In genomic region chr9:128702445-128702948, GRCh38 we compare ENCODE assay signal across 8 cellular contexts. TPM values are rescaled to one million over a fixed set of nuclear protein-coding genes. Genes with fewer than 3 reads are reported as not detected.
DNase-seq lines count a peak whose midpoint lies in the region; ATAC-seq and TF ChIP-seq lines count a peak whose summit lies in the region.

PKN3 (plus strand) TSS chr9:128702503; CDS start chr9:128702916, 413 bp downstream.

- CTCF ChIA-PET in activated CD4-positive, alpha-beta memory T cell treated with anti-CD3 and anti-CD28 coated beads, Interleukin-2, amount 10 ng/mL, durations not matched to agents 7 days and 5 days (lab: Charles Lee), result interaction anchor here (0.6 to 1.6 kb wide), 19 partner anchors 10 to 461 kb away, joined by 3 to 17 read pairs (median 4); partner anchors contain the start of genes DYNC2I2, ENDOG, SET and ZDHHC12

- DNase-seq in AG08396 (ENCODE audit: low spot score) (peak; percentile 96), NCI-H526 (lab: John Stamatoyannopoulos, UW) (peak; percentile 49 to 92), memory B cell (ENCODE audit: low spot score in 2 of 2) (peak; percentile 89 to 94)
- peak; percentile 88 for DNase-seq in activated CD4-positive, alpha-beta memory T cell treated with anti-CD3 and anti-CD28 coated beads, Interleukin-2, amount 10 ng/mL, durations not matched to agents 7 days and 5 days
- DNase-seq in effector CD4-positive, alpha-beta T cell, result peak; percentile 84
- DNase-seq in stimulated activated CD8-positive, alpha-beta memory T cell treated with anti-CD3 and anti-CD28 coated beads, Interleukin-12 subunit alpha, Interleukin-12 subunit beta, amount 100 ng/mL, for 4 hours (ENCODE audit: low read depth), result peak; percentile 70

- H3K27me3 Mint-ChIP-seq in activated CD4-positive, alpha-beta memory T cell treated with anti-CD3 and anti-CD28 coated beads, Interleukin-2, amount 10 ng/mL, durations not matched to agents 7 days and 5 days, result no peaks in the 10 kb centered on the region
- no peaks in the 10 kb centered on the region for H3K27me3 Mint-ChIP-seq in memory B cell

- no peaks in the 10 kb centered on the region for H3K9me3 Mint-ChIP-seq in activated CD4-positive, alpha-beta memory T cell treated with anti-CD3 and anti-CD28 coated beads, Interleukin-2, amount 10 ng/mL, durations not matched to agents 7 days and 5 days
- no peaks in the 10 kb centered on the region for H3K9me3 Mint-ChIP-seq in memory B cell

- peak; percentile 71 for ATAC-seq in HG03103 (IDR thresholded peaks at IDR 0.05; ENCODE audit: low read depth, unreplicated experiment)
- ATAC-seq in memory B cell (ENCODE audit: low read depth), result peak; percentile 91

- no peaks in the 10 kb centered on the region for H3K36me3 Mint-ChIP-seq in activated CD4-positive, alpha-beta memory T cell treated with anti-CD3 and anti-CD28 coated beads, Interleukin-2, amount 10 ng/mL, durations not matched to agents 7 days and 5 days (ENCODE audit: low read depth)
- H3K36me3 Mint-ChIP-seq in memory B cell, result no peaks in the 10 kb centered on the region

- peak within 1 kb of the TSS; percentile 3 for H3K27ac Mint-ChIP-seq in activated CD4-positive, alpha-beta memory T cell treated with anti-CD3 and anti-CD28 coated beads, Interleukin-2, amount 10 ng/mL, durations not matched to agents 7 days and 5 days
- peak within 1 kb of the TSS; percentile 78 for H3K27ac Mint-ChIP-seq in memory B cell

- peak; percentile 53 for TF ChIP-seq POLR2A in GM18526 (IDR thresholded peaks at IDR 0.05; ENCODE audit: extremely low read depth, insufficient read length)

- H3K4me3 Mint-ChIP-seq in activated CD4-positive, alpha-beta memory T cell treated with anti-CD3 and anti-CD28 coated beads, Interleukin-2, amount 10 ng/mL, durations not matched to agents 7 days and 5 days, result peak within 1 kb of the TSS; percentile 82
- H3K4me3 Mint-ChIP-seq in memory B cell, result peak within 1 kb of the TSS; percentile 86

- POLR2A ChIA-PET in activated CD4-positive, alpha-beta memory T cell treated with anti-CD3 and anti-CD28 coated beads, Interleukin-2, amount 10 ng/mL, durations not matched to agents 7 days and 5 days (lab: Charles Lee), result interaction anchor here (0.8 to 1.4 kb wide), 5 partner anchors 12 to 51 kb away, joined by 3 to 5 read pairs (median 5); partner anchors contain the start of gene SET

- peaks cover 13% of the 10 kb centered on the region for H3K4me1 Mint-ChIP-seq in activated CD4-positive, alpha-beta memory T cell treated with anti-CD3 and anti-CD28 coated beads, Interleukin-2, amount 10 ng/mL, durations not matched to agents 7 days and 5 days
- peaks cover 12% of the 10 kb centered on the region for H3K4me1 Mint-ChIP-seq in memory B cell

RNA-seq across cellular contexts. Expression of gene PKN3, which starts in this region (rescaled TPM):
- 1 to 10 TPM; 5.0 to 5.6 TPM for total RNA-seq in activated CD4-positive, alpha-beta memory T cell treated with anti-CD3 and anti-CD28 coated beads, Interleukin-2, amount 10 ng/mL, durations not matched to agents 7 days and 5 days

Comparison
In these comparisons a context has a peak if more than half of its experiments do, and no peak if none do; other contexts are left out.
1. Peak in every context shown above with its lines: DNase-seq and ATAC-seq.